In genomic region chr3:38843898-38844297, GRCh38 we compare ENCODE assay signal across 1 cellular context.
TF ChIP-seq lines count a peak whose summit lies in the region.

No MANE protein-coding gene starts in this region.

TF ChIP-seq in HepG2, 621 proteins besides CTCF, POLR2A, EP300 and RAD21 (continued from another document):
- TF ChIP-seq, protein P1, sequence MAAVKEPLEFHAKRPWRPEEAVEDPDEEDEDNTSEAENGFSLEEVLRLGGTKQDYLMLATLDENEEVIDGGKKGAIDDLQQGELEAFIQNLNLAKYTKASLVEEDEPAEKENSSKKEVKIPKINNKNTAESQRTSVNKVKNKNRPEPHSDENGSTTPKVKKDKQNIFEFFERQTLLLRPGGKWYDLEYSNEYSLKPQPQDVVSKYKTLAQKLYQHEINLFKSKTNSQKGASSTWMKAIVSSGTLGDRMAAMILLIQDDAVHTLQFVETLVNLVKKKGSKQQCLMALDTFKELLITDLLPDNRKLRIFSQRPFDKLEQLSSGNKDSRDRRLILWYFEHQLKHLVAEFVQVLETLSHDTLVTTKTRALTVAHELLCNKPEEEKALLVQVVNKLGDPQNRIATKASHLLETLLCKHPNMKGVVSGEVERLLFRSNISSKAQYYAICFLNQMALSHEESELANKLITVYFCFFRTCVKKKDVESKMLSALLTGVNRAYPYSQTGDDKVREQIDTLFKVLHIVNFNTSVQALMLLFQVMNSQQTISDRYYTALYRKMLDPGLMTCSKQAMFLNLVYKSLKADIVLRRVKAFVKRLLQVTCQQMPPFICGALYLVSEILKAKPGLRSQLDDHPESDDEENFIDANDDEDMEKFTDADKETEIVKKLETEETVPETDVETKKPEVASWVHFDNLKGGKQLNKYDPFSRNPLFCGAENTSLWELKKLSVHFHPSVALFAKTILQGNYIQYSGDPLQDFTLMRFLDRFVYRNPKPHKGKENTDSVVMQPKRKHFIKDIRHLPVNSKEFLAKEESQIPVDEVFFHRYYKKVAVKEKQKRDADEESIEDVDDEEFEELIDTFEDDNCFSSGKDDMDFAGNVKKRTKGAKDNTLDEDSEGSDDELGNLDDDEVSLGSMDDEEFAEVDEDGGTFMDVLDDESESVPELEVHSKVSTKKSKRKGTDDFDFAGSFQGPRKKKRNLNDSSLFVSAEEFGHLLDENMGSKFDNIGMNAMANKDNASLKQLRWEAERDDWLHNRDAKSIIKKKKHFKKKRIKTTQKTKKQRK (IDR thresholded peaks at IDR 0.05; ENCODE audit: low read length), result no peak
- TF ChIP-seq IRF9 (CRISPR knock-in tag; IDR thresholded peaks at IDR 0.05; ENCODE audit: borderline replicate concordance), result no peak
- no peak for TF ChIP-seq SMAD9 (CRISPR knock-in tag; IDR thresholded peaks at IDR 0.05)
- no peak for TF ChIP-seq CEBPB (IDR thresholded peaks at IDR 0.05; ENCODE audit: borderline replicate concordance, low read depth, low read length)
- TF ChIP-seq, protein P2, sequence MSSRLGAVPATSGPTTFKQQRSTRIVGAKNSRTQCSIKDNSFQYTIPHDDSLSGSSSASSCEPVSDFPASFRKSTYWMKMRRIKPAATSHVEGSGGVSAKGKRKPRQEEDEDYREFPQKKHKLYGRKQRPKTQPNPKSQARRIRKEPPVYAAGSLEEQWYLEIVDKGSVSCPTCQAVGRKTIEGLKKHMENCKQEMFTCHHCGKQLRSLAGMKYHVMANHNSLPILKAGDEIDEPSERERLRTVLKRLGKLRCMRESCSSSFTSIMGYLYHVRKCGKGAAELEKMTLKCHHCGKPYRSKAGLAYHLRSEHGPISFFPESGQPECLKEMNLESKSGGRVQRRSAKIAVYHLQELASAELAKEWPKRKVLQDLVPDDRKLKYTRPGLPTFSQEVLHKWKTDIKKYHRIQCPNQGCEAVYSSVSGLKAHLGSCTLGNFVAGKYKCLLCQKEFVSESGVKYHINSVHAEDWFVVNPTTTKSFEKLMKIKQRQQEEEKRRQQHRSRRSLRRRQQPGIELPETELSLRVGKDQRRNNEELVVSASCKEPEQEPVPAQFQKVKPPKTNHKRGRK (CRISPR knock-in tag; IDR thresholded peaks at IDR 0.05), result no peak
- no peak for TF ChIP-seq THAP8 (CRISPR knock-in tag; IDR thresholded peaks at IDR 0.05; ENCODE audit: borderline replicate concordance)
- no peak for TF ChIP-seq IRF1 (CRISPR knock-in tag; IDR thresholded peaks at IDR 0.05; ENCODE audit: low read depth)
